9 cellular contexts compared by ENCODE assay signal in genomic region chr17:78925662-78926555, GRCh38. TPM values are rescaled to one million over a fixed set of nuclear protein-coding genes. Genes with fewer than 3 reads are reported as not detected.
DNase-seq lines count a peak whose midpoint lies in the region; ATAC-seq and TF ChIP-seq lines count a peak whose summit lies in the region.
"Had no signal": no experiment of that assay in that cellular context is flagged by ENCODE, and none has a peak within 500 bp of the region (broad histone marks: within the 10 kb centered on the region; RNA-seq: fewer than 3 reads in every experiment).

No MANE protein-coding gene starts in this region.

- TF ChIP-seq POLR2A in adrenal gland (IDR thresholded peaks at IDR 0.05) = peak; percentile 9 to 11

- H3K9me3 ChIP-seq in adrenal gland (replicated peaks in 1 of 3) = no peaks in the 10 kb centered on the region

- H3K27me3 Mint-ChIP-seq in stimulated activated naive CD8-positive, alpha-beta T cell treated with anti-CD3 and anti-CD28 coated beads, Interleukin-15, amount 100 ng/mL, for 72 hours = peaks cover 8% of the 10 kb centered on the region

- H3K27me3 ChIP-seq in adrenal gland = no peaks in the 10 kb centered on the region

- H3K36me3 ChIP-seq in adrenal gland (replicated peaks in 1 of 2) = no peaks in the 10 kb centered on the region

- ATAC-seq in stimulated activated naive CD8-positive, alpha-beta T cell treated with anti-CD3 and anti-CD28 coated beads, Interleukin-15, amount 100 ng/mL, for 72 hours = peak; percentile 7
- ATAC-seq in stimulated activated naive CD8-positive, alpha-beta T cell treated with anti-CD3 and anti-CD28 coated beads, Interleukin-15, Interleukin-2, amounts not matched to agents 100 U/mL and 50 U/mL, for 24 hours = no peak
- no peak for ATAC-seq in GM19452 (IDR thresholded peaks at IDR 0.05; ENCODE audit: unreplicated experiment)
- ATAC-seq in HG02798 (IDR thresholded peaks at IDR 0.05; ENCODE audit: poor library complexity, unreplicated experiment) = no peak

- H3K4me1 Mint-ChIP-seq in stimulated activated naive CD8-positive, alpha-beta T cell treated with anti-CD3 and anti-CD28 coated beads, Interleukin-15, amount 100 ng/mL, for 72 hours = peaks cover 21% of the 10 kb centered on the region

- peak overlapping the region in 4 of 5 donors; percentile 61 to 96 (median 82) for H3K27ac ChIP-seq in adrenal gland

- H3K4me3 ChIP-seq in adrenal gland = peak overlapping the region in 2 of 4 donors; percentile 26 to 80

- DNase-seq in stimulated activated naive CD8-positive, alpha-beta T cell treated with anti-CD3 and anti-CD28 coated beads, Interleukin-15, amount 100 ng/mL, for 72 hours = no peak
- no peak for DNase-seq in stimulated activated naive CD8-positive, alpha-beta T cell treated with anti-CD3 and anti-CD28 coated beads, Interleukin-15, Interleukin-2, amounts not matched to agents 100 U/mL and 50 U/mL, for 24 hours
- DNase-seq in adrenal gland (peak; percentile 54 to 86 (median 74)), hypothalamus (lab: John Stamatoyannopoulos, UW) (peak in 30 of 51 donors; percentile 32 to 79 (median 53)), putamen (ENCODE audit: low spot score) (peak; percentile 51)
- no peak for DNase-seq in stimulated activated CD4-positive, alpha-beta T cell treated with anti-CD3 and anti-CD28 coated beads, Interleukin-2, amount 100 ng/mL, for 24 hours

- H3K9me3 Mint-ChIP-seq in stimulated activated naive CD8-positive, alpha-beta T cell treated with anti-CD3 and anti-CD28 coated beads, Interleukin-15, amount 100 ng/mL, for 72 hours = no peaks in the 10 kb centered on the region

- intact Hi-C loops in adrenal gland (cut with DNase I) = no loop called here

- 26 to 56% (median 41%) methylated on average over 20 to 33 of the region's 33 CpGs for WGBS in adrenal gland, 4 donors

- H3K27ac Mint-ChIP-seq in stimulated activated naive CD8-positive, alpha-beta T cell treated with anti-CD3 and anti-CD28 coated beads, Interleukin-15, amount 100 ng/mL, for 72 hours = no peak overlapping the region
- H3K27ac Mint-ChIP-seq: activated naive CD8-positive, alpha-beta T cell had no signal

- H3K4me3 Mint-ChIP-seq in stimulated activated naive CD8-positive, alpha-beta T cell treated with anti-CD3 and anti-CD28 coated beads, Interleukin-15, amount 100 ng/mL, for 72 hours = peak overlapping the region in 1 of 2 donors; percentile 65
- H3K4me3 Mint-ChIP-seq: activated naive CD8-positive, alpha-beta T cell had no signal

- H3K4me1 ChIP-seq in adrenal gland (replicated peaks in 1 of 2) = peaks cover 23 to 37% of the 10 kb centered on the region in 2 donors

- TF ChIP-seq CTCF in adrenal gland (IDR thresholded peaks at IDR 0.05) = peak in 1 of 6 experiments; percentile 9

RNA-seq across cellular contexts. Expression of gene TIMP2, which starts 0.7 kb away (rescaled TPM):
- total RNA-seq in adrenal gland = 100 to 1,000 TPM; 112 to 275 (median 219) TPM
- polyA plus RNA-seq in adrenal gland = 100 to 1,000 TPM in 1 of 3 donors, 10 to 100 TPM in 2; 50.8 to 153 (median 55.9) TPM

RNA-seq across cellular contexts. Expression of gene CEP295NL, which starts 22.9 kb away (rescaled TPM):
- total RNA-seq in adrenal gland = 1 to 10 TPM in 5 of 8 donors, under 1 TPM in 3; 0.18 to 5.1 (median 1.5) TPM
- polyA plus RNA-seq in adrenal gland = 1 to 10 TPM in 1 of 3 donors, under 1 TPM in 2; 0.07 to 3.7 (median 0.13) TPM

RNA-seq across cellular contexts. Expression of gene LGALS3BP, which starts 53.8 kb away (rescaled TPM):
- total RNA-seq in adrenal gland = 1,000 to 10,000 TPM in 2 of 8 donors, 100 to 1,000 TPM in 6; 449 to 1,588 (median 791) TPM
- 100 to 1,000 TPM; 266 to 499 (median 286) TPM for polyA plus RNA-seq in adrenal gland

Comparison
In these comparisons a context has a peak if more than half of its experiments do, and no peak if none do; other contexts are left out.
1. DNase-seq: peak in adrenal gland (7 of 7), hypothalamus (30 of 51) and putamen (single experiment); none in stimulated activated naive CD8-positive, alpha-beta T cell treated with anti-CD3 and anti-CD28 coated beads, Interleukin-15, amount 100 ng/mL, for 72 hours (0 of 2), stimulated activated naive CD8-positive, alpha-beta T cell treated with anti-CD3 and anti-CD28 coated beads, Interleukin-15, Interleukin-2, amounts not matched to agents 100 U/mL and 50 U/mL, for 24 hours (single experiment) and stimulated activated CD4-positive, alpha-beta T cell treated with anti-CD3 and anti-CD28 coated beads, Interleukin-2, amount 100 ng/mL, for 24 hours (0 of 2).